Comparison of ENCODE assay signal across 24 cellular contexts in the genomic region with DNA sequence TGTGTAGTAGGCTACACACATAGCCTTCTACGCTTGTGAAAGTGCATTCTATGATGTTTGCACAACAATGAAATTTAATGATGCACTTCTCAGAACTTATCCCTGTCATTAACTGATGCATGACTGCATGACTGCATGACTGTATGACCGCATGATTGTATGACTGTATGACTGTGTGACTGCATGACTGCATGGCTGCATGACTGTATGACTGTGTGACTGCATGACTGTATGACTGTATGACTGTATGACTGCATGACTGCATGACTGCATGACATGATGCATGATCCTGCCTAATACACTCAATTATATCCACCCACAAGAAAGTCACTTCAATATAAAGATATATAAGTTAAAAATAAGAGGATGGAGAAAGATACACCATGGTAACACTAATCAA.
DNase-seq lines count a peak whose midpoint lies in the region; FAIRE-seq and TF ChIP-seq lines count a peak whose summit lies in the region.
"Had no signal": no experiment of that assay in that cellular context is flagged by ENCODE, and none has a peak within 500 bp of the region (broad histone marks: within the 10 kb centered on the region; RNA-seq: fewer than 3 reads in every experiment).

No MANE protein-coding gene starts in this region.

- H3K79me2 ChIP-seq in mammary epithelial cell (ENCODE audit: insufficient read depth, low read length): no peaks in the 10 kb centered on the region

- no peak overlapping the region for H2AFZ ChIP-seq in mammary epithelial cell (ENCODE audit: low read depth, low read length)
- H2AFZ ChIP-seq: PC-9 had no signal

- TF ChIP-seq CTCF in mammary epithelial cell (conservative IDR thresholded peaks at IDR 0.05 in 1 of 2, IDR thresholded peaks at IDR 0.05 in 1 of 2; ENCODE audit: extremely low read depth in 1 of 2, insufficient read depth in 1 of 2, low read depth in 1 of 2, low read length in 2 of 2): no peak
- TF ChIP-seq CTCF in breast epithelium (IDR thresholded peaks at IDR 0.05): no peak
- no peak for TF ChIP-seq CTCF in bronchial epithelial cell (IDR thresholded peaks at IDR 0.05; ENCODE audit: insufficient read depth, low read length, severe bottlenecking)
- TF ChIP-seq CTCF in GM13977 (IDR thresholded peaks at IDR 0.05; ENCODE audit: extremely low read depth, insufficient read depth, missing control alignments): no peak

- FAIRE-seq in bronchial epithelial cell (lab: Jason Lieb, UNC): no peak
- FAIRE-seq: GM18507 had no signal

- H4K20me1 ChIP-seq in mammary epithelial cell (ENCODE audit: insufficient read depth, low read length): no peaks in the 10 kb centered on the region

- CTCF ChIA-PET in mammary epithelial cell (lab: Charles Lee; ENCODE audit: low non-redundant PET): no interaction called here

- no TSS peak for BruUV-seq in mammary epithelial cell (replicated peaks; lab: Mats Ljungman, UMichigan)

- in situ Hi-C loops in mammary epithelial cell (cut with MboI; ENCODE audit: low sequenced_read_pairs in 2 of 2) (no loop called here), GM13977 (cut with MboI; ENCODE audit: low pct_unique_long_range_greater_than_20kb, low sequenced_read_pairs, unreplicated experiment) (no loop called here)

- H3K27ac ChIP-seq in mammary epithelial cell (ENCODE audit: insufficient read depth, low read depth, low read length) (no peak overlapping the region), breast epithelium (no peak overlapping the region)
- H3K27ac ChIP-seq: PC-9, SJSA1 had no signal

- no peak overlapping the region for H3K9ac ChIP-seq in mammary epithelial cell (ENCODE audit: insufficient read depth, low read length)

- H3K9me3 ChIP-seq in mammary epithelial cell (replicated peaks; ENCODE audit: insufficient read depth, low read length): no peaks in the 10 kb centered on the region
- no peaks in the 10 kb centered on the region for H3K9me3 ChIP-seq in breast epithelium
- H3K9me3 ChIP-seq: BE2C, SJSA1 had no signal

- no peaks in the 10 kb centered on the region for H3K36me3 ChIP-seq in mammary epithelial cell (ENCODE audit: insufficient read depth, low read length)
- no peaks in the 10 kb centered on the region for H3K36me3 ChIP-seq in breast epithelium
- H3K36me3 ChIP-seq in bronchial epithelial cell (ENCODE audit: control insufficient read depth, insufficient read depth, low read length): no peaks in the 10 kb centered on the region
- H3K36me3 ChIP-seq: BE2C, SJSA1 had no signal

- dilution Hi-C loops in mammary epithelial cell (cut with HindIII; ENCODE audit: low sequenced_read_pairs): no loop called here

- peak; percentile 5 for DNase-seq in mammary epithelial cell
- no peak for DNase-seq in breast epithelium (ENCODE audit: low spot score in 2 of 2)
- DNase-seq in HS-5 (ENCODE audit: low read depth): peak; percentile 11
- DNase-seq in bronchial epithelial cell (ENCODE audit: low read depth): peak; percentile 15
- peak; percentile 47 for DNase-seq in renal cortical epithelial cell (ENCODE audit: low read depth)
- no peak for DNase-seq in pons (ENCODE audit: low spot score)
- no peak for DNase-seq in GM13977 (ENCODE audit: low spot score)
- no peak for DNase-seq in posterior vena cava (ENCODE audit: low spot score)
- DNase-seq: 8988T; ACHN; BE2C; CD8-positive, alpha-beta memory T cell; DND-41; HFFc6; Kasumi-1; NCI-H1105 treated with DMSO at 0.1 percent for 48 hours; NCI-H2029; NCI-H446; NCI-H524 treated with DMSO at 0.1 percent for 48 hours; PC-9; Right ventricle myocardium superior; RPMI8226 had no signal

- 89% methylated on average over 2 of the region's 2 CpGs for whole genome bisulfite sequencing in mammary epithelial cell (ENCODE audit: low coverage, missing lambda C conversion rate)

- no peak overlapping the region for H3K4me2 ChIP-seq in mammary epithelial cell (ENCODE audit: insufficient read depth, low read depth, low read length)
- H3K4me2 ChIP-seq: PC-9 had no signal

- TF ChIP-seq POLR2A in breast epithelium (IDR thresholded peaks at IDR 0.05): no peak

- intact Hi-C loops in mammary epithelial cell (cut with micrococcal nuclease) (no loop called here), breast epithelium (cut with DNase I; ENCODE audit: low total_unique reads) (no loop called here), posterior vena cava (cut with DNase I) (no loop called here)

- H3K27me3 ChIP-seq in mammary epithelial cell (ENCODE audit: insufficient read depth, low read length) (no peaks in the 10 kb centered on the region), breast epithelium (no peaks in the 10 kb centered on the region), bronchial epithelial cell (ENCODE audit: control insufficient read depth, insufficient read depth, low read length) (no peaks in the 10 kb centered on the region)
- H3K27me3 ChIP-seq: BE2C, SJSA1 had no signal

- H3K4me3 ChIP-seq in mammary epithelial cell (replicated peaks in 1 of 3; ENCODE audit: insufficient read depth in 1 of 3, low read depth in 2 of 3, low read length in 3 of 3): no peak overlapping the region
- H3K4me3 ChIP-seq in breast epithelium: no peak overlapping the region
- no peak overlapping the region for H3K4me3 ChIP-seq in bronchial epithelial cell (ENCODE audit: low read depth, low read length)
- H3K4me3 ChIP-seq: PC-9, SJSA1 had no signal

- H3K4me1 ChIP-seq in mammary epithelial cell (ENCODE audit: insufficient read depth, low read length) (no peaks in the 10 kb centered on the region), breast epithelium (no peaks in the 10 kb centered on the region)
- H3K4me1 ChIP-seq: BE2C, SJSA1 had no signal

Comparison
In these comparisons a context has a peak if more than half of its experiments do, and no peak if none do; other contexts are left out.
1. DNase-seq: peak in mammary epithelial cell (single experiment), HS-5 (single experiment), bronchial epithelial cell (single experiment) and renal cortical epithelial cell (single experiment); none in breast epithelium (0 of 2), pons (single experiment), GM13977 (single experiment) and posterior vena cava (single experiment).